Comparison of ENCODE assay signal across 8 cellular contexts in the genomic region with DNA sequence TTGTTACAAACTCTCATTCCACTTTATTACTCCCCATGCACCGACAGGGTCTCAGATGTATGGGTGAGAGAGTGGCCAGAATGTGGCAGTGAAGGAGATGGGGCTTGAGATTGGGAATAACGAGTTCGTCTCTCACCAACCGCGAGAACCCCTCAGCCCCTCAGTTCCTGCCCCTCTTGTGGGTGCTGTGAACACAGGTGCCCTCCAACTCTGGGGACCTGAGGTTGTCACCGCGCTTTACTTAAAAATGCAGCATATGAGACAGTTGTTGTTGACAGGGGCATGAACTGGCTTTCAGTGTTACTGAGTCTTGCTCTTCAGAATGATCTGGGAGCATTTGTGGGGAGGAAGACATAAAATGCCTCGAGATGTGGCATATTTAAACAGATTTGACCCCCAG.
"Had no signal": no experiment of that assay in that cellular context is flagged by ENCODE, and none has a peak within 500 bp of the region (broad histone marks: within the 10 kb centered on the region; RNA-seq: fewer than 3 reads in every experiment).

No MANE protein-coding gene starts in this region.

- DNase-seq: GDM1, GF-D8 had no signal

- H3K4me3 ChIP-seq: GM12878 had no signal

- FAIRE-seq: G401.6, GM12878, GM12891, GM12892, GM18507, GM19239 had no signal

- ATAC-seq: GM12878 had no signal
